In the genomic region with DNA sequence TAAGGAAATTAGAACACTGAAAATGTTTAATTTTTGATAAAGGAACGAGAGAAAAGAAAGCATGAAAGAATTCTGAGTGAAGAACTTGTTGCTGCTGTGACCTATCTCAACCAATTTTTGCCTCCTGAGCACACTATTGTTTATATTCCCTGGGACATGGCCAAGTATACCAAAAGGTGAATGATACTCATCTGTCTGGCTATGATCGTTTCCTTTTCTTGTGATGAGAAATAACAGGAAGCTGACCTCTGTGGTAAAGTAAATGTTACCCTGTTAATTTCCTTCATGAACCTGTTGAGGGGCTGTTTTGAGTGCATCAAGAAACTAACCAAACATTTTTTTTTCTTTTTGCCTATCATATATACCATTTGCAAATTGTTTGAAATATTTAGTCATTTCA, we compare ENCODE assay signal across 1 cellular context.
TF ChIP-seq lines count a peak whose summit lies in the region.

No MANE protein-coding gene starts in this region.

TF ChIP-seq in IMR-90, 13 proteins besides CTCF, POLR2A, EP300 and RAD21 (continued from another document):
- TF ChIP-seq, protein P1, sequence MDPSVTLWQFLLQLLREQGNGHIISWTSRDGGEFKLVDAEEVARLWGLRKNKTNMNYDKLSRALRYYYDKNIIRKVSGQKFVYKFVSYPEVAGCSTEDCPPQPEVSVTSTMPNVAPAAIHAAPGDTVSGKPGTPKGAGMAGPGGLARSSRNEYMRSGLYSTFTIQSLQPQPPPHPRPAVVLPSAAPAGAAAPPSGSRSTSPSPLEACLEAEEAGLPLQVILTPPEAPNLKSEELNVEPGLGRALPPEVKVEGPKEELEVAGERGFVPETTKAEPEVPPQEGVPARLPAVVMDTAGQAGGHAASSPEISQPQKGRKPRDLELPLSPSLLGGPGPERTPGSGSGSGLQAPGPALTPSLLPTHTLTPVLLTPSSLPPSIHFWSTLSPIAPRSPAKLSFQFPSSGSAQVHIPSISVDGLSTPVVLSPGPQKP (IDR thresholded peaks at IDR 0.05; ENCODE audit: borderline replicate concordance, low read depth, low read length): no peak
- TF ChIP-seq MAFK (IDR thresholded peaks at IDR 0.05; ENCODE audit: low read depth, low read length) (no peak), MAZ (IDR thresholded peaks at IDR 0.05; ENCODE audit: borderline replicate concordance, low read depth, low read length) (no peak), RCOR1 (IDR thresholded peaks at IDR 0.05; ENCODE audit: insufficient replicate concordance, low read length) (no peak), BHLHE40 (IDR thresholded peaks at IDR 0.05; ENCODE audit: low read depth, low read length) (no peak), SMC3 (IDR thresholded peaks at IDR 0.05; ENCODE audit: low read depth, low read length) (no peak), RFX5 (IDR thresholded peaks at IDR 0.05; ENCODE audit: low read depth, low read length) (no peak)
- TF ChIP-seq, protein P2, sequence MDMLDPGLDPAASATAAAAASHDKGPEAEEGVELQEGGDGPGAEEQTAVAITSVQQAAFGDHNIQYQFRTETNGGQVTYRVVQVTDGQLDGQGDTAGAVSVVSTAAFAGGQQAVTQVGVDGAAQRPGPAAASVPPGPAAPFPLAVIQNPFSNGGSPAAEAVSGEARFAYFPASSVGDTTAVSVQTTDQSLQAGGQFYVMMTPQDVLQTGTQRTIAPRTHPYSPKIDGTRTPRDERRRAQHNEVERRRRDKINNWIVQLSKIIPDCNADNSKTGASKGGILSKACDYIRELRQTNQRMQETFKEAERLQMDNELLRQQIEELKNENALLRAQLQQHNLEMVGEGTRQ (IDR thresholded peaks at IDR 0.05; ENCODE audit: low read depth, low read length): no peak
